ENCODE assay signal across 1 cellular context in genomic region chr11:62839050-62840015, GRCh38.
A peak's percentile ranks its signal among the peaks of the same experiment; 100 is the strongest.
TF ChIP-seq lines count a peak whose summit lies in the region.

WDR74 (minus strand) TSS chr11:62839590; CDS start chr11:62839570, 20 bp downstream.

TF ChIP-seq in HepG2, 621 proteins besides CTCF, POLR2A, EP300 and RAD21 (continued from another document and continues in another):
- TF ChIP-seq, protein P1, sequence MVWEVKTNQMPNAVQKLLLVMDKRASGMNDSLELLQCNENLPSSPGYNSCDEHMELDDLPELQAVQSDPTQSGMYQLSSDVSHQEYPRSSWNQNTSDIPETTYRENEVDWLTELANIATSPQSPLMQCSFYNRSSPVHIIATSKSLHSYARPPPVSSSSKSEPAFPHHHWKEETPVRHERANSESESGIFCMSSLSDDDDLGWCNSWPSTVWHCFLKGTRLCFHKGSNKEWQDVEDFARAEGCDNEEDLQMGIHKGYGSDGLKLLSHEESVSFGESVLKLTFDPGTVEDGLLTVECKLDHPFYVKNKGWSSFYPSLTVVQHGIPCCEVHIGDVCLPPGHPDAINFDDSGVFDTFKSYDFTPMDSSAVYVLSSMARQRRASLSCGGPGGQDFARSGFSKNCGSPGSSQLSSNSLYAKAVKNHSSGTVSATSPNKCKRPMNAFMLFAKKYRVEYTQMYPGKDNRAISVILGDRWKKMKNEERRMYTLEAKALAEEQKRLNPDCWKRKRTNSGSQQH (CRISPR knock-in tag; IDR thresholded peaks at IDR 0.05; ENCODE audit: low read depth): peak; percentile 81; the same call in 1 of the 2 replicates
- no peak for TF ChIP-seq ZNF484 (CRISPR knock-in tag; IDR thresholded peaks at IDR 0.05; ENCODE audit: borderline replicate concordance, low read depth)
- 0 out of 2 replicates have a peak, but pooled peaks have one; percentile 18 for TF ChIP-seq ARID2 (CRISPR knock-in tag; IDR thresholded peaks at IDR 0.05; ENCODE audit: borderline replicate concordance)
- TF ChIP-seq GFI1 (CRISPR knock-in tag; IDR thresholded peaks at IDR 0.05; ENCODE audit: borderline replicate concordance): no peak
- no peak for TF ChIP-seq SRSF4 (IDR thresholded peaks at IDR 0.05; ENCODE audit: low read depth, low read length, poor library complexity, severe bottlenecking)
- TF ChIP-seq, protein P2, sequence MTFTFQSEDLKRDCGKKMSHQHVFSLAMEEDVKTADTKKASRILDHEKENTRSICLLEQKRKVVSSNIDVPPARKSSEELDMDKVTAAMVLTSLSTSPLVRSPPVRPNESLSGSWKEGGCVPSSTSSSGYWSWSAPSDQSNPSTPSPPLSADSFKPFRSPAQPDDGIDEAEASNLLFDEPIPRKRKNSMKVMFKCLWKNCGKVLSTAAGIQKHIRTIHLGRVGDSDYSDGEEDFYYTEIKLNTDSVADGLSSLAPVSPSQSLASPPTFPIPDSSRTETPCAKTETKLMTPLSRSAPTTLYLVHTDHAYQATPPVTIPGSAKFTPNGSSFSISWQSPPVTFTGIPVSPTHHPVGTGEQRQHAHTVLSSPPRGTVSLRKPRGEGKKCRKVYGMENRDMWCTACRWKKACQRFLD (CRISPR knock-in tag; IDR thresholded peaks at IDR 0.05; ENCODE audit: borderline replicate concordance): 0 out of 2 replicates have a peak, but pooled peaks have one; percentile 45
- TF ChIP-seq, protein P3, sequence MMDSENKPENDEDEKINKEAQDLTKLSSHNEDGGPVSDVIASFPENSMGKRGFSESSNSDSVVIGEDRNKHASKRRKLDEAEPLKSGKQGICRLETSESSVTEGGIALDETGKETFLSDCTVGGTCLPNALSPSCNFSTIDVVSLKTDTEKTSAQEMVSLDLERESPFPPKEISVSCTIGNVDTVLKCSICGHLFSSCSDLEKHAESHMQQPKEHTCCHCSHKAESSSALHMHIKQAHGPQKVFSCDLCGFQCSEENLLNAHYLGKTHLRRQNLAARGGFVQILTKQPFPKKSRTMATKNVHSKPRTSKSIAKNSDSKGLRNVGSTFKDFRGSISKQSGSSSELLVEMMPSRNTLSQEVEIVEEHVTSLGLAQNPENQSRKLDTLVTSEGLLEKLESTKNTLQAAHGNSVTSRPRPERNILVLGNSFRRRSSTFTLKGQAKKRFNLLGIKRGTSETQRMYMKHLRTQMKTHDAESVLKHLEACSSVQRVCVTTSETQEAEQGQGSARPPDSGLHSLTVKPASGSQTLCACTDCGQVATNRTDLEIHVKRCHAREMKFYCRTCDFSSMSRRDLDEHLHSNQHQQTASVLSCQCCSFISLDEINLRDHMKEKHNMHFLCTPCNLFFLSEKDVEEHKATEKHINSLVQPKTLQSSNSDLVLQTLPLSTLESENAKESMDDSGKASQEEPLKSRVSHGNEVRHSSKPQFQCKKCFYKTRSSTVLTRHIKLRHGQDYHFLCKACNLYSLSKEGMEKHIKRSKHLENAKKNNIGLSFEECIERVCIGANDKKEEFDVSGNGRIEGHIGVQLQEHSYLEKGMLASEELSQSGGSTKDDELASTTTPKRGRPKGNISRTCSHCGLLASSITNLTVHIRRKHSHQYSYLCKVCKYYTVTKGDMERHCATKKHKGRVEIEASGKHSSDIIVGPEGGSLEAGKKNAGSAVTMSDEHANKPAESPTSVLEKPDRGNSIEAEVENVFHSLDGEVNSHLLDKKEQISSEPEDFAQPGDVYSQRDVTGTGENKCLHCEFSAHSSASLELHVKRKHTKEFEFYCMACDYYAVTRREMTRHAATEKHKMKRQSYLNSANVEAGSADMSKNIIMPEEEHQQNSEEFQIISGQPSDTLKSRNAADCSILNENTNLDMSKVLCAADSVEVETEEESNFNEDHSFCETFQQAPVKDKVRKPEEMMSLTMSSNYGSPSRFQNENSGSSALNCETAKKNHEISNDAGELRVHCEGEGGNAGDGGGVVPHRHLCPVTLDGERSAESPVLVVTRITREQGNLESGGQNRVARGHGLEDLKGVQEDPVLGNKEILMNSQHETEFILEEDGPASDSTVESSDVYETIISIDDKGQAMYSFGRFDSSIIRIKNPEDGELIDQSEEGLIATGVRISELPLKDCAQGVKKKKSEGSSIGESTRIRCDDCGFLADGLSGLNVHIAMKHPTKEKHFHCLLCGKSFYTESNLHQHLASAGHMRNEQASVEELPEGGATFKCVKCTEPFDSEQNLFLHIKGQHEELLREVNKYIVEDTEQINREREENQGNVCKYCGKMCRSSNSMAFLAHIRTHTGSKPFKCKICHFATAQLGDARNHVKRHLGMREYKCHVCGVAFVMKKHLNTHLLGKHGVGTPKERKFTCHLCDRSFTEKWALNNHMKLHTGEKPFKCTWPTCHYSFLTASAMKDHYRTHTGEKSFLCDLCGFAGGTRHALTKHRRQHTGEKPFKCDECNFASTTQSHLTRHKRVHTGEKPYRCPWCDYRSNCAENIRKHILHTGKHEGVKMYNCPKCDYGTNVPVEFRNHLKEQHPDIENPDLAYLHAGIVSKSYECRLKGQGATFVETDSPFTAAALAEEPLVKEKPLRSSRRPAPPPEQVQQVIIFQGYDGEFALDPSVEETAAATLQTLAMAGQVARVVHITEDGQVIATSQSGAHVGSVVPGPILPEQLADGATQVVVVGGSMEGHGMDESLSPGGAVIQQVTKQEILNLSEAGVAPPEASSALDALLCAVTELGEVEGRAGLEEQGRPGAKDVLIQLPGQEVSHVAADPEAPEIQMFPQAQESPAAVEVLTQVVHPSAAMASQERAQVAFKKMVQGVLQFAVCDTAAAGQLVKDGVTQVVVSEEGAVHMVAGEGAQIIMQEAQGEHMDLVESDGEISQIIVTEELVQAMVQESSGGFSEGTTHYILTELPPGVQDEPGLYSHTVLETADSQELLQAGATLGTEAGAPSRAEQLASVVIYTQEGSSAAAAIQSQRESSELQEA (CRISPR knock-in tag; IDR thresholded peaks at IDR 0.05; ENCODE audit: not compliant biosample characterization): no peak
- TF ChIP-seq ZNF746 (CRISPR knock-in tag; IDR thresholded peaks at IDR 0.05): no peak
- peak; percentile 47; the same call in 1 of the 2 replicates for TF ChIP-seq ZMYM4 (CRISPR knock-in tag; IDR thresholded peaks at IDR 0.05)
- TF ChIP-seq CBFB (CRISPR knock-in tag; IDR thresholded peaks at IDR 0.05): peak; percentile 75
- peak; percentile 91 for TF ChIP-seq ZBTB38 (CRISPR knock-in tag; IDR thresholded peaks at IDR 0.05)
- no peak for TF ChIP-seq BRCA1 (CRISPR knock-in tag; IDR thresholded peaks at IDR 0.05)
- peak; percentile 29 for TF ChIP-seq SKI (IDR thresholded peaks at IDR 0.05; ENCODE audit: partially characterized antibody)
- TF ChIP-seq KDM1A (CRISPR knock-in tag; IDR thresholded peaks at IDR 0.05): no peak
- TF ChIP-seq, protein P4, sequence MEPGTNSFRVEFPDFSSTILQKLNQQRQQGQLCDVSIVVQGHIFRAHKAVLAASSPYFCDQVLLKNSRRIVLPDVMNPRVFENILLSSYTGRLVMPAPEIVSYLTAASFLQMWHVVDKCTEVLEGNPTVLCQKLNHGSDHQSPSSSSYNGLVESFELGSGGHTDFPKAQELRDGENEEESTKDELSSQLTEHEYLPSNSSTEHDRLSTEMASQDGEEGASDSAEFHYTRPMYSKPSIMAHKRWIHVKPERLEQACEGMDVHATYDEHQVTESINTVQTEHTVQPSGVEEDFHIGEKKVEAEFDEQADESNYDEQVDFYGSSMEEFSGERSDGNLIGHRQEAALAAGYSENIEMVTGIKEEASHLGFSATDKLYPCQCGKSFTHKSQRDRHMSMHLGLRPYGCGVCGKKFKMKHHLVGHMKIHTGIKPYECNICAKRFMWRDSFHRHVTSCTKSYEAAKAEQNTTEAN (CRISPR knock-in tag; conservative IDR thresholded peaks at IDR 0.05): no peak
- TF ChIP-seq ZNF660 (CRISPR knock-in tag; IDR thresholded peaks at IDR 0.05; ENCODE audit: borderline replicate concordance, low read depth): no peak
- peak; percentile 31; the same call in 1 of the 2 replicates for TF ChIP-seq DNMT3B (CRISPR knock-in tag; conservative IDR thresholded peaks at IDR 0.05)
- TF ChIP-seq HNRNPL (IDR thresholded peaks at IDR 0.05; ENCODE audit: low read depth, low read length): 0 out of 2 replicates have a peak, but pooled peaks have one; percentile 52
- TF ChIP-seq ZNF576 (CRISPR knock-in tag; IDR thresholded peaks at IDR 0.05): 0 out of 2 replicates have a peak, but pooled peaks have one; percentile 37
- TF ChIP-seq, protein P5, sequence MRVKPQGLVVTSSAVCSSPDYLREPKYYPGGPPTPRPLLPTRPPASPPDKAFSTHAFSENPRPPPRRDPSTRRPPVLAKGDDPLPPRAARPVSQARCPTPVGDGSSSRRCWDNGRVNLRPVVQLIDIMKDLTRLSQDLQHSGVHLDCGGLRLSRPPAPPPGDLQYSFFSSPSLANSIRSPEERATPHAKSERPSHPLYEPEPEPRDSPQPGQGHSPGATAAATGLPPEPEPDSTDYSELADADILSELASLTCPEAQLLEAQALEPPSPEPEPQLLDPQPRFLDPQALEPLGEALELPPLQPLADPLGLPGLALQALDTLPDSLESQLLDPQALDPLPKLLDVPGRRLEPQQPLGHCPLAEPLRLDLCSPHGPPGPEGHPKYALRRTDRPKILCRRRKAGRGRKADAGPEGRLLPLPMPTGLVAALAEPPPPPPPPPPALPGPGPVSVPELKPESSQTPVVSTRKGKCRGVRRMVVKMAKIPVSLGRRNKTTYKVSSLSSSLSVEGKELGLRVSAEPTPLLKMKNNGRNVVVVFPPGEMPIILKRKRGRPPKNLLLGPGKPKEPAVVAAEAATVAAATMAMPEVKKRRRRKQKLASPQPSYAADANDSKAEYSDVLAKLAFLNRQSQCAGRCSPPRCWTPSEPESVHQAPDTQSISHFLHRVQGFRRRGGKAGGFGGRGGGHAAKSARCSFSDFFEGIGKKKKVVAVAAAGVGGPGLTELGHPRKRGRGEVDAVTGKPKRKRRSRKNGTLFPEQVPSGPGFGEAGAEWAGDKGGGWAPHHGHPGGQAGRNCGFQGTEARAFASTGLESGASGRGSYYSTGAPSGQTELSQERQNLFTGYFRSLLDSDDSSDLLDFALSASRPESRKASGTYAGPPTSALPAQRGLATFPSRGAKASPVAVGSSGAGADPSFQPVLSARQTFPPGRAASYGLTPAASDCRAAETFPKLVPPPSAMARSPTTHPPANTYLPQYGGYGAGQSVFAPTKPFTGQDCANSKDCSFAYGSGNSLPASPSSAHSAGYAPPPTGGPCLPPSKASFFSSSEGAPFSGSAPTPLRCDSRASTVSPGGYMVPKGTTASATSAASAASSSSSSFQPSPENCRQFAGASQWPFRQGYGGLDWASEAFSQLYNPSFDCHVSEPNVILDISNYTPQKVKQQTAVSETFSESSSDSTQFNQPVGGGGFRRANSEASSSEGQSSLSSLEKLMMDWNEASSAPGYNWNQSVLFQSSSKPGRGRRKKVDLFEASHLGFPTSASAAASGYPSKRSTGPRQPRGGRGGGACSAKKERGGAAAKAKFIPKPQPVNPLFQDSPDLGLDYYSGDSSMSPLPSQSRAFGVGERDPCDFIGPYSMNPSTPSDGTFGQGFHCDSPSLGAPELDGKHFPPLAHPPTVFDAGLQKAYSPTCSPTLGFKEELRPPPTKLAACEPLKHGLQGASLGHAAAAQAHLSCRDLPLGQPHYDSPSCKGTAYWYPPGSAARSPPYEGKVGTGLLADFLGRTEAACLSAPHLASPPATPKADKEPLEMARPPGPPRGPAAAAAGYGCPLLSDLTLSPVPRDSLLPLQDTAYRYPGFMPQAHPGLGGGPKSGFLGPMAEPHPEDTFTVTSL (CRISPR knock-in tag; IDR thresholded peaks at IDR 0.05; ENCODE audit: borderline replicate concordance): no peak
- TF ChIP-seq CHD2 (IDR thresholded peaks at IDR 0.05; ENCODE audit: low read depth, low read length): no peak
- TF ChIP-seq, protein P6, sequence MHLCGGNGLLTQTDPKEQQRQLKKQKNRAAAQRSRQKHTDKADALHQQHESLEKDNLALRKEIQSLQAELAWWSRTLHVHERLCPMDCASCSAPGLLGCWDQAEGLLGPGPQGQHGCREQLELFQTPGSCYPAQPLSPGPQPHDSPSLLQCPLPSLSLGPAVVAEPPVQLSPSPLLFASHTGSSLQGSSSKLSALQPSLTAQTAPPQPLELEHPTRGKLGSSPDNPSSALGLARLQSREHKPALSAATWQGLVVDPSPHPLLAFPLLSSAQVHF (CRISPR knock-in tag; IDR thresholded peaks at IDR 0.05): 0 out of 2 replicates have a peak, but pooled peaks have one; percentile 47
- peak; percentile 27; the same call in 1 of the 2 replicates for TF ChIP-seq ZFP82 (CRISPR knock-in tag; IDR thresholded peaks at IDR 0.05; ENCODE audit: borderline replicate concordance)
- peak; percentile 97 for TF ChIP-seq TGIF2 (CRISPR knock-in tag; IDR thresholded peaks at IDR 0.05)
- TF ChIP-seq SYNCRIP (IDR thresholded peaks at IDR 0.05; ENCODE audit: insufficient read depth, low read depth, low read length): no peak
- TF ChIP-seq ZGPAT (CRISPR knock-in tag; IDR thresholded peaks at IDR 0.05): peak; percentile 87
- TF ChIP-seq, protein P7, sequence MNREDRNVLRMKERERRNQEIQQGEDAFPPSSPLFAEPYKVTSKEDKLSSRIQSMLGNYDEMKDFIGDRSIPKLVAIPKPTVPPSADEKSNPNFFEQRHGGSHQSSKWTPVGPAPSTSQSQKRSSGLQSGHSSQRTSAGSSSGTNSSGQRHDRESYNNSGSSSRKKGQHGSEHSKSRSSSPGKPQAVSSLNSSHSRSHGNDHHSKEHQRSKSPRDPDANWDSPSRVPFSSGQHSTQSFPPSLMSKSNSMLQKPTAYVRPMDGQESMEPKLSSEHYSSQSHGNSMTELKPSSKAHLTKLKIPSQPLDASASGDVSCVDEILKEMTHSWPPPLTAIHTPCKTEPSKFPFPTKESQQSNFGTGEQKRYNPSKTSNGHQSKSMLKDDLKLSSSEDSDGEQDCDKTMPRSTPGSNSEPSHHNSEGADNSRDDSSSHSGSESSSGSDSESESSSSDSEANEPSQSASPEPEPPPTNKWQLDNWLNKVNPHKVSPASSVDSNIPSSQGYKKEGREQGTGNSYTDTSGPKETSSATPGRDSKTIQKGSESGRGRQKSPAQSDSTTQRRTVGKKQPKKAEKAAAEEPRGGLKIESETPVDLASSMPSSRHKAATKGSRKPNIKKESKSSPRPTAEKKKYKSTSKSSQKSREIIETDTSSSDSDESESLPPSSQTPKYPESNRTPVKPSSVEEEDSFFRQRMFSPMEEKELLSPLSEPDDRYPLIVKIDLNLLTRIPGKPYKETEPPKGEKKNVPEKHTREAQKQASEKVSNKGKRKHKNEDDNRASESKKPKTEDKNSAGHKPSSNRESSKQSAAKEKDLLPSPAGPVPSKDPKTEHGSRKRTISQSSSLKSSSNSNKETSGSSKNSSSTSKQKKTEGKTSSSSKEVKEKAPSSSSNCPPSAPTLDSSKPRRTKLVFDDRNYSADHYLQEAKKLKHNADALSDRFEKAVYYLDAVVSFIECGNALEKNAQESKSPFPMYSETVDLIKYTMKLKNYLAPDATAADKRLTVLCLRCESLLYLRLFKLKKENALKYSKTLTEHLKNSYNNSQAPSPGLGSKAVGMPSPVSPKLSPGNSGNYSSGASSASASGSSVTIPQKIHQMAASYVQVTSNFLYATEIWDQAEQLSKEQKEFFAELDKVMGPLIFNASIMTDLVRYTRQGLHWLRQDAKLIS (CRISPR knock-in tag; IDR thresholded peaks at IDR 0.05): no peak
- TF ChIP-seq ZNF557 (CRISPR knock-in tag; IDR thresholded peaks at IDR 0.05): no peak
- peak; percentile 79; the same call in 1 of the 2 replicates for TF ChIP-seq ZNF782 (CRISPR knock-in tag; IDR thresholded peaks at IDR 0.05; ENCODE audit: borderline replicate concordance)
- no peak for TF ChIP-seq ZNF878 (CRISPR knock-in tag; IDR thresholded peaks at IDR 0.05)
